In genomic region chr17:17702821-17703607, GRCh38 we compare ENCODE assay signal across 15 cellular contexts. TPM values are rescaled to one million over a fixed set of nuclear protein-coding genes. Genes with fewer than 3 reads are reported as not detected.
DNase-seq lines count a peak whose midpoint lies in the region; ATAC-seq and TF ChIP-seq lines count a peak whose summit lies in the region.
"Had no signal": no experiment of that assay in that cellular context is flagged by ENCODE, and none has a peak within 500 bp of the region (broad histone marks: within the 10 kb centered on the region; RNA-seq: fewer than 3 reads in every experiment).

No MANE protein-coding gene starts in this region.

- TF ChIP-seq EP300 in ovary (IDR thresholded peaks at IDR 0.05) = no peak

- peak; percentile 83 for DNase-seq in HuH-7 (ENCODE audit: low spot score)
- DNase-seq in chondrocyte (ENCODE audit: low spot score) = no peak
- peak; percentile 60 for DNase-seq in iPS-NIHi7 (ENCODE audit: extremely low spot score)
- peak; percentile 55 to 80 (median 65) for DNase-seq in ovary
- no peak for DNase-seq in RPMI8226
- no peak for DNase-seq in inferior parietal cortex (ENCODE audit: extremely low spot score)
- no peak for DNase-seq in activated CD4-positive, alpha-beta memory T cell treated with anti-CD3 and anti-CD28 coated beads, Interleukin-2, amount 10 ng/mL, durations not matched to agents 7 days and 5 days
- DNase-seq: DMS79; NCI-H1694; Peyer's patch; stimulated activated naive CD8-positive, alpha-beta T cell treated with anti-CD3 and anti-CD28 coated beads, Interleukin-15, amount 100 ng/mL, for 72 hours had no signal

- CTCF ChIA-PET in activated CD4-positive, alpha-beta memory T cell treated with anti-CD3 and anti-CD28 coated beads, Interleukin-2, amount 10 ng/mL, durations not matched to agents 7 days and 5 days (lab: Charles Lee) = no interaction called here

- ATAC-seq in GM18498 (IDR thresholded peaks at IDR 0.05; ENCODE audit: unreplicated experiment) = no peak
- ATAC-seq: stimulated activated naive CD8-positive, alpha-beta T cell treated with anti-CD3 and anti-CD28 coated beads, Interleukin-15, amount 100 ng/mL, for 72 hours had no signal

- intact Hi-C loops in ovary (cut with DNase I) = no loop called here

- peaks cover 60% of the 10 kb centered on the region for H3K4me1 Mint-ChIP-seq in chondrocyte (ENCODE audit: low read depth)
- H3K4me1 Mint-ChIP-seq in activated CD4-positive, alpha-beta memory T cell treated with anti-CD3 and anti-CD28 coated beads, Interleukin-2, amount 10 ng/mL, durations not matched to agents 7 days and 5 days = peaks cover 2% of the 10 kb centered on the region

- peak; percentile 18 for TF ChIP-seq CTCF in chondrocyte (IDR thresholded peaks at IDR 0.05)
- TF ChIP-seq CTCF in ovary (IDR thresholded peaks at IDR 0.05) = no peak

- peaks cover 1% of the 10 kb centered on the region for H3K36me3 Mint-ChIP-seq in chondrocyte (ENCODE audit: low read depth)
- H3K36me3 Mint-ChIP-seq in activated CD4-positive, alpha-beta memory T cell treated with anti-CD3 and anti-CD28 coated beads, Interleukin-2, amount 10 ng/mL, durations not matched to agents 7 days and 5 days (ENCODE audit: low read depth) = no peaks in the 10 kb centered on the region

- H3K9me3 Mint-ChIP-seq in chondrocyte (ENCODE audit: low read depth) = no peaks in the 10 kb centered on the region
- no peaks in the 10 kb centered on the region for H3K9me3 Mint-ChIP-seq in activated CD4-positive, alpha-beta memory T cell treated with anti-CD3 and anti-CD28 coated beads, Interleukin-2, amount 10 ng/mL, durations not matched to agents 7 days and 5 days
- H3K9me3 Mint-ChIP-seq: stimulated activated naive CD8-positive, alpha-beta T cell treated with anti-CD3 and anti-CD28 coated beads, Interleukin-15, amount 100 ng/mL, for 72 hours had no signal

- no peak overlapping the region for H3K27ac Mint-ChIP-seq in chondrocyte (ENCODE audit: unreplicated experiment)
- no peak overlapping the region for H3K27ac Mint-ChIP-seq in activated CD4-positive, alpha-beta memory T cell treated with anti-CD3 and anti-CD28 coated beads, Interleukin-2, amount 10 ng/mL, durations not matched to agents 7 days and 5 days

- peaks cover 31% of the 10 kb centered on the region for H3K4me1 ChIP-seq in ovary (ENCODE audit: insufficient read depth)

- POLR2A ChIA-PET in activated CD4-positive, alpha-beta memory T cell treated with anti-CD3 and anti-CD28 coated beads, Interleukin-2, amount 10 ng/mL, durations not matched to agents 7 days and 5 days (lab: Charles Lee) = interaction anchor here (1.2 kb wide), 1 partner anchor 8 kb away, joined by 4 read pairs; no protein-coding TSS in a partner anchor

- H3K27ac ChIP-seq in ovary = no peak overlapping the region
- H3K27ac ChIP-seq: C4-2B, HL-60, Peyer's patch, VCaP had no signal

- TF ChIP-seq POLR2A in ovary (IDR thresholded peaks at IDR 0.05) = no peak

- no peaks in the 10 kb centered on the region for H3K36me3 ChIP-seq in ovary
- H3K36me3 ChIP-seq: Peyer's patch had no signal

- WGBS in ovary, 3 donors = 43 to 49% (median 44%) methylated on average over 15 of the region's 15 CpGs

- H3K27me3 Mint-ChIP-seq in chondrocyte (ENCODE audit: low read depth) = no peaks in the 10 kb centered on the region
- no peaks in the 10 kb centered on the region for H3K27me3 Mint-ChIP-seq in activated CD4-positive, alpha-beta memory T cell treated with anti-CD3 and anti-CD28 coated beads, Interleukin-2, amount 10 ng/mL, durations not matched to agents 7 days and 5 days
- H3K27me3 Mint-ChIP-seq: stimulated activated naive CD8-positive, alpha-beta T cell treated with anti-CD3 and anti-CD28 coated beads, Interleukin-15, amount 100 ng/mL, for 72 hours had no signal

- H3K4me3 ChIP-seq in ovary = no peak overlapping the region
- H3K4me3 ChIP-seq: Peyer's patch had no signal

- H3K4me3 Mint-ChIP-seq in chondrocyte (ENCODE audit: unreplicated experiment) = no peak overlapping the region
- no peak overlapping the region for H3K4me3 Mint-ChIP-seq in activated CD4-positive, alpha-beta memory T cell treated with anti-CD3 and anti-CD28 coated beads, Interleukin-2, amount 10 ng/mL, durations not matched to agents 7 days and 5 days
- H3K4me3 Mint-ChIP-seq: stimulated activated naive CD8-positive, alpha-beta T cell treated with anti-CD3 and anti-CD28 coated beads, Interleukin-15, amount 100 ng/mL, for 72 hours had no signal

- no peaks in the 10 kb centered on the region for H3K9me3 ChIP-seq in ovary
- H3K9me3 ChIP-seq: Peyer's patch had no signal

- no peaks in the 10 kb centered on the region for H3K27me3 ChIP-seq in ovary
- H3K27me3 ChIP-seq: Peyer's patch had no signal

RNA-seq across cellular contexts. Expression of gene RAI1, which starts 21.8 kb away (rescaled TPM):
- 24.0 to 28.7 TPM (median 28.6 TPM) in 3 replicates for total RNA-seq in chondrocyte
- total RNA-seq in ovary = 10 to 100 TPM; 16.3 to 57.7 (median 37.5) TPM
- polyA plus RNA-seq in ovary = 10 to 100 TPM in 1 of 2 donors, 1 to 10 TPM in 1; 1.5 to 14.5 TPM
- total RNA-seq in activated CD4-positive, alpha-beta memory T cell treated with anti-CD3 and anti-CD28 coated beads, Interleukin-2, amount 10 ng/mL, durations not matched to agents 7 days and 5 days = 10 to 100 TPM; 16.7 TPM

Comparison
In these comparisons a context has a peak if more than half of its experiments do, and no peak if none do; other contexts are left out.
1. DNase-seq: peak in HuH-7 (single experiment), iPS-NIHi7 (single experiment) and ovary (5 of 5); none in chondrocyte (single experiment), RPMI8226 (single experiment), inferior parietal cortex (single experiment) and activated CD4-positive, alpha-beta memory T cell treated with anti-CD3 and anti-CD28 coated beads, Interleukin-2, amount 10 ng/mL, durations not matched to agents 7 days and 5 days (single experiment).